ENCODE assay signal across 16 cellular contexts in genomic region chr2:27922842-27923241, GRCh38. TPM values are rescaled to one million over a fixed set of nuclear protein-coding genes. Genes with fewer than 3 reads are reported as not detected.
A peak's percentile ranks its signal among the peaks of the same experiment; 100 is the strongest.
DNase-seq lines count a peak whose midpoint lies in the region; FAIRE-seq lines count a peak whose summit lies in the region.
"Had no signal": no experiment of that assay in that cellular context is flagged by ENCODE, and none has a peak within 500 bp of the region (broad histone marks: within the 10 kb centered on the region; RNA-seq: fewer than 3 reads in every experiment).

No MANE protein-coding gene starts in this region.

- no peak overlapping the region for H2BK5ac ChIP-seq in mesenchymal stem cell (ENCODE audit: low read depth, low read length, poor library complexity, severe bottlenecking)

- no peak overlapping the region for H3K4me2 ChIP-seq in mesenchymal stem cell (ENCODE audit: low read length, poor library complexity, severe bottlenecking)

- H3K4me1 ChIP-seq in mesenchymal stem cell (ENCODE audit: control insufficient read depth, insufficient read depth, low read depth, low read length), result peaks cover 5% of the 10 kb centered on the region

- H2BK12ac ChIP-seq in mesenchymal stem cell (ENCODE audit: low read length in 2 of 2), result no peak overlapping the region

- H4K91ac ChIP-seq in mesenchymal stem cell (ENCODE audit: low read length), result no peak overlapping the region

- no peak overlapping the region for H3K4ac ChIP-seq in mesenchymal stem cell (ENCODE audit: low read depth in 1 of 2, low read length in 2 of 2)

- H3K27ac ChIP-seq in mesenchymal stem cell (ENCODE audit: low read length, poor library complexity, severe bottlenecking), result peak overlapping the region; percentile 92
- H3K27ac ChIP-seq in caudate nucleus (ENCODE audit: low read depth, low read length), result no peak overlapping the region
- H3K27ac ChIP-seq: C4-2B had no signal

- H3K4me3 ChIP-seq in mesenchymal stem cell (ENCODE audit: insufficient read depth in 1 of 2, low read depth in 1 of 2, low read length in 2 of 2), result no peak overlapping the region

- FAIRE-seq in RCC 7860 (lab: Jason Lieb, UNC), result no peak

- no peak overlapping the region for H2AFZ ChIP-seq in mesenchymal stem cell (ENCODE audit: low read depth, low read length)

- no peak overlapping the region for H2BK15ac ChIP-seq in mesenchymal stem cell (ENCODE audit: low read depth, poor library complexity, severe bottlenecking)

- peaks cover 15% of the 10 kb centered on the region for H3K79me1 ChIP-seq in mesenchymal stem cell (replicated peaks; ENCODE audit: low read length, poor library complexity, severe bottlenecking)

- peaks cover 0 to 5% of the 10 kb centered on the region in 2 experiments for H3K36me3 ChIP-seq in mesenchymal stem cell (ENCODE audit: control insufficient read depth in 1 of 2, insufficient read depth in 2 of 2, low read depth in 1 of 2, low read length in 2 of 2)

- H3K23ac ChIP-seq in mesenchymal stem cell (ENCODE audit: low read length in 2 of 2), result no peak overlapping the region

- no peak overlapping the region for H3K9ac ChIP-seq in mesenchymal stem cell (ENCODE audit: low read length)

- no peaks in the 10 kb centered on the region for H3K9me3 ChIP-seq in mesenchymal stem cell (ENCODE audit: control insufficient read depth, low read length)

- no CpG with 5 or more reads among the region's 1 CpG for WGBS in mesenchymal stem cell

- no peak overlapping the region for H2BK120ac ChIP-seq in mesenchymal stem cell (ENCODE audit: low read depth, low read length)

- no peak overlapping the region for H3K18ac ChIP-seq in mesenchymal stem cell (ENCODE audit: low read depth in 1 of 2, low read length in 2 of 2)

- DNase-seq in RCC 7860 (ENCODE audit: low spot score) (peak; percentile 75), glomerular visceral epithelial cell (ENCODE audit: extremely low spot score) (peak; percentile 59), mesenchymal stem cell (no peak), OCI-M2 (lab: John Stamatoyannopoulos, UW; ENCODE audit: unreplicated experiment) (no peak), T-helper 2 cell (no peak), NCI-H748 (lab: John Stamatoyannopoulos, UW; ENCODE audit: unreplicated experiment) (no peak), caudate nucleus (lab: John Stamatoyannopoulos, UW) (no peak)
- DNase-seq: DMS79, MV-4-11, NCI-H1694, NCI-H2081, NCI-H2171, NCI-H524 treated with DMSO at 0.1 percent for 48 hours, OCI-M1, SHP77 had no signal

- H4K8ac ChIP-seq in mesenchymal stem cell (ENCODE audit: low read length), result no peak overlapping the region

- H3K27me3 ChIP-seq in mesenchymal stem cell (ENCODE audit: control insufficient read depth in 1 of 2, insufficient read depth in 1 of 2, low read length in 2 of 2), result no peaks in the 10 kb centered on the region

- H3K14ac ChIP-seq in mesenchymal stem cell (ENCODE audit: low read length in 2 of 2), result no peak overlapping the region

- no peak overlapping the region for H2AK5ac ChIP-seq in mesenchymal stem cell (ENCODE audit: low read length, severe bottlenecking)

RNA-seq across cellular contexts. Expression of gene BABAM2, which starts 32.3 kb away (rescaled TPM):
- 34.4 TPM for polyA plus RNA-seq in mesenchymal stem cell (2013, experiment 1 of 2)
- polyA plus RNA-seq in mesenchymal stem cell (2013, experiment 2 of 2), result 34.0 TPM

RNA-seq across cellular contexts. Expression of gene RBKS, which starts 32.7 kb away (rescaled TPM):
- 0.72 TPM for polyA plus RNA-seq in mesenchymal stem cell (2013, experiment 1 of 2)
- polyA plus RNA-seq in mesenchymal stem cell (2013, experiment 2 of 2), result 0.67 TPM

Comparison
In these comparisons a context has a peak if more than half of its experiments do, and no peak if none do; other contexts are left out.
1. DNase-seq: peak in RCC 7860 (single experiment) and glomerular visceral epithelial cell (single experiment); none in mesenchymal stem cell (single experiment), OCI-M2 (single experiment), T-helper 2 cell (0 of 5), NCI-H748 (single experiment) and caudate nucleus (0 of 61).